Comparison of ENCODE assay signal across 13 cellular contexts in genomic region chr16:78227855-78228254, GRCh38.
A peak's percentile ranks its signal among the peaks of the same experiment; 100 is the strongest.
DNase-seq lines count a peak whose midpoint lies in the region; FAIRE-seq and TF ChIP-seq lines count a peak whose summit lies in the region.
"Had no signal": no experiment of that assay in that cellular context is flagged by ENCODE, and none has a peak within 500 bp of the region (broad histone marks: within the 10 kb centered on the region; RNA-seq: fewer than 3 reads in every experiment).

No MANE protein-coding gene starts in this region.

- H3K14ac ChIP-seq in neuronal stem cell (ENCODE audit: low read length), result no peak overlapping the region

- H3K9me3 Mint-ChIP-seq in CD14-positive monocyte, result peaks cover 0 to 2% (median 0%) of the 10 kb centered on the region in 7 donors

- H3K4ac ChIP-seq in neuronal stem cell (ENCODE audit: low read length), result no peak overlapping the region

- no peaks in the 10 kb centered on the region for H3K4me1 Mint-ChIP-seq in CD14-positive monocyte

- no peak overlapping the region for H3K18ac ChIP-seq in neuronal stem cell (ENCODE audit: low read length)

- peak; percentile 8 for TF ChIP-seq CTCF in retinal pigment epithelial cell (conservative IDR thresholded peaks at IDR 0.05; ENCODE audit: low read depth, low read length)
- TF ChIP-seq CTCF in CD14-positive monocyte (IDR thresholded peaks at IDR 0.05), result no peak

- DNase-seq in NCI-H345 (lab: John Stamatoyannopoulos, UW), result peak; percentile 14
- no peak for DNase-seq in NCI-H345 treated with DMSO at 0.1 percent for 48 hours (lab: John Stamatoyannopoulos, UW; ENCODE audit: unreplicated experiment)
- DNase-seq in NCI-H526 (lab: John Stamatoyannopoulos, UW), result peak; percentile 39 to 54
- DNase-seq in ecto neural progenitor cell (ENCODE audit: low spot score), result peak; percentile 44
- no peak for DNase-seq in retinal pigment epithelial cell (ENCODE audit: low read depth)
- DNase-seq in neuronal stem cell (ENCODE audit: low spot score), result no peak
- no peak for DNase-seq in frontal cortex (ENCODE audit: low spot score in 2 of 2)
- no peak for DNase-seq in CD14-positive monocyte (ENCODE audit: low spot score)
- DNase-seq: activated CD8-positive, alpha-beta memory T cell treated with anti-CD3 and anti-CD28 coated beads for 24 hours; amniotic stem cell; occipital lobe had no signal

- no peak overlapping the region for H3K4me3 Mint-ChIP-seq in CD14-positive monocyte

- H3K4me2 ChIP-seq in neuronal stem cell (ENCODE audit: insufficient read depth, low read length, poor library complexity, severe bottlenecking), result no peak overlapping the region
- H3K4me2 ChIP-seq: KMS-11 had no signal

- H2BK120ac ChIP-seq in neuronal stem cell (ENCODE audit: low read depth, low read length), result no peak overlapping the region

- no peaks in the 10 kb centered on the region for H3K36me3 ChIP-seq in neuronal stem cell (replicated peaks in 1 of 2; ENCODE audit: control insufficient read depth in 2 of 2, insufficient read depth in 2 of 2, low read length in 2 of 2)

- no peak overlapping the region for H3K9ac ChIP-seq in neuronal stem cell (ENCODE audit: low read depth, low read length, poor library complexity)
- H3K9ac ChIP-seq: KMS-11 had no signal

- no peak overlapping the region for H2AFZ ChIP-seq in neuronal stem cell (ENCODE audit: low read length)

- no peaks in the 10 kb centered on the region for H3K4me1 ChIP-seq in neuronal stem cell (ENCODE audit: control insufficient read depth in 2 of 2, insufficient read depth in 1 of 2, low read depth in 1 of 2, low read length in 2 of 2)

- H2BK12ac ChIP-seq in neuronal stem cell (ENCODE audit: low read length), result no peak overlapping the region

- no peak overlapping the region for H3K23ac ChIP-seq in neuronal stem cell (ENCODE audit: low read depth, low read length, poor library complexity)

- no peak overlapping the region for H3K27ac Mint-ChIP-seq in CD14-positive monocyte

- intact Hi-C loops in CD14-positive monocyte (cut with micrococcal nuclease), result no loop called here

- peaks cover 0 to under 1% of the 10 kb centered on the region in 2 donors for H3K9me3 ChIP-seq in neuronal stem cell (replicated peaks in 1 of 2; ENCODE audit: control insufficient read depth in 2 of 2, insufficient read depth in 1 of 2, low read depth in 1 of 2, low read length in 2 of 2)

- H3K27me3 ChIP-seq in neuronal stem cell (ENCODE audit: control insufficient read depth in 3 of 3, insufficient read depth in 3 of 3, low read depth in 1 of 3, low read length in 3 of 3), result no peaks in the 10 kb centered on the region

- no peak overlapping the region for H2BK15ac ChIP-seq in neuronal stem cell (ENCODE audit: low read length)

- WGBS in neuronal stem cell (ENCODE audit: extremely low coverage in 2 of 2, insufficient read length in 2 of 2, insufficient replicate concordance in 1 of 2), 2 donors, result no CpG with 5 or more reads among the region's 3 CpGs

- no peak overlapping the region for H4K91ac ChIP-seq in neuronal stem cell (ENCODE audit: low read depth, low read length, poor library complexity)

- no peaks in the 10 kb centered on the region for H3K79me1 ChIP-seq in neuronal stem cell (ENCODE audit: low read depth, low read length)

- H3K4me3 ChIP-seq in retinal pigment epithelial cell (ENCODE audit: low read length) (no peak overlapping the region), neuronal stem cell (ENCODE audit: low read length in 2 of 2) (no peak overlapping the region)

- FAIRE-seq in frontal cortex (lab: Jason Lieb, UNC), result no peak

- no peak overlapping the region for H2AK5ac ChIP-seq in neuronal stem cell (ENCODE audit: low read depth, low read length)

- H2BK5ac ChIP-seq in neuronal stem cell (ENCODE audit: low read length), result no peak overlapping the region

- no peak overlapping the region for H4K8ac ChIP-seq in neuronal stem cell (ENCODE audit: low read depth, low read length)

- no peak overlapping the region for H3K27ac ChIP-seq in neuronal stem cell (replicated peaks; ENCODE audit: low read length)
- H3K27ac ChIP-seq: KMS-11, RWPE1 had no signal

- H3K27me3 Mint-ChIP-seq in CD14-positive monocyte (ENCODE audit: low read depth in 3 of 3), result peaks cover 0 to 2% (median 1%) of the 10 kb centered on the region in 3 donors

- H3K36me3 Mint-ChIP-seq in CD14-positive monocyte, result no peaks in the 10 kb centered on the region

Comparison
In these comparisons a context has a peak if more than half of its experiments do, and no peak if none do; other contexts are left out.
1. DNase-seq: peak in NCI-H345 (single experiment), NCI-H526 (2 of 2) and ecto neural progenitor cell (single experiment); none in NCI-H345 treated with DMSO at 0.1 percent for 48 hours (single experiment), retinal pigment epithelial cell (single experiment), neuronal stem cell (single experiment), frontal cortex (0 of 2) and CD14-positive monocyte (single experiment).